ENCODE assay signal across 1 cellular context in genomic region chr2:43184339-43184895, GRCh38.
TF ChIP-seq lines count a peak whose summit lies in the region.

No MANE protein-coding gene starts in this region.

TF ChIP-seq in HepG2, 621 proteins besides CTCF, POLR2A, EP300 and RAD21 (continued from another document and continues in another):
- TF ChIP-seq GRHL1 (CRISPR knock-in tag; conservative IDR thresholded peaks at IDR 0.05) (no peak), HNRNPH1 (optimal IDR thresholded peaks at IDR 0.05; ENCODE audit: low read depth, low read length) (no peak), KDM4B (CRISPR knock-in tag; IDR thresholded peaks at IDR 0.05) (no peak; the same call in 1 of the 2 replicates), MAFG (CRISPR knock-in tag; IDR thresholded peaks at IDR 0.05) (no peak), ZNF691 (CRISPR knock-in tag; IDR thresholded peaks at IDR 0.05; ENCODE audit: borderline replicate concordance, low read depth) (peak; percentile 43; the same call in 1 of the 2 replicates), ATF3 (CRISPR knock-in tag; IDR thresholded peaks at IDR 0.05) (peak; percentile 83), REL (CRISPR knock-in tag; conservative IDR thresholded peaks at IDR 0.05) (no peak), WIZ (CRISPR knock-in tag; IDR thresholded peaks at IDR 0.05) (no peak), ISX (CRISPR knock-in tag; conservative IDR thresholded peaks at IDR 0.05) (no peak), ZNF510 (CRISPR knock-in tag; IDR thresholded peaks at IDR 0.05; ENCODE audit: low read depth) (no peak), CHD2 (IDR thresholded peaks at IDR 0.05; ENCODE audit: low read depth, low read length) (no peak), KDM6A (CRISPR knock-in tag; IDR thresholded peaks at IDR 0.05; ENCODE audit: low read depth) (peak; percentile 81), CREB3 (CRISPR knock-in tag; IDR thresholded peaks at IDR 0.05) (no peak), STAG1 (CRISPR knock-in tag; IDR thresholded peaks at IDR 0.05) (peak; percentile 47), ZNF609 (CRISPR knock-in tag; IDR thresholded peaks at IDR 0.05; ENCODE audit: borderline replicate concordance) (peak; percentile 82), HMGXB3 (CRISPR knock-in tag; IDR thresholded peaks at IDR 0.05; ENCODE audit: borderline replicate concordance) (peak; percentile 53; the same call in 1 of the 2 replicates), ZBTB34 (CRISPR knock-in tag; IDR thresholded peaks at IDR 0.05) (no peak), ATAD3A (CRISPR knock-in tag; IDR thresholded peaks at IDR 0.05) (no peak), SNAPC4 (CRISPR knock-in tag; IDR thresholded peaks at IDR 0.05) (no peak), NFYB (CRISPR knock-in tag; IDR thresholded peaks at IDR 0.05) (no peak), PATZ1 (CRISPR knock-in tag; IDR thresholded peaks at IDR 0.05) (peak; percentile 98), GLI4 (CRISPR knock-in tag; IDR thresholded peaks at IDR 0.05; ENCODE audit: borderline replicate concordance) (no peak; the same call in 1 of the 2 replicates), SMAD9 (CRISPR knock-in tag; IDR thresholded peaks at IDR 0.05) (no peak), ELK4 (CRISPR knock-in tag; IDR thresholded peaks at IDR 0.05; ENCODE audit: borderline replicate concordance) (no peak), ZNF24 (IDR thresholded peaks at IDR 0.05) (0 out of 2 replicates have a peak, but pooled peaks have one; percentile 16), ZNF362 (CRISPR knock-in tag; IDR thresholded peaks at IDR 0.05; ENCODE audit: borderline replicate concordance) (no peak), ZNF703 (CRISPR knock-in tag; IDR thresholded peaks at IDR 0.05; ENCODE audit: borderline replicate concordance) (no peak), CREB1 (IDR thresholded peaks at IDR 0.05) (peak; percentile 65), CREB1 (CRISPR knock-in tag; IDR thresholded peaks at IDR 0.05) (peak; percentile 82)
